Comparison of ENCODE assay signal across 1 cellular context in genomic region chr19:3537438-3538240, GRCh38.
A peak's percentile ranks its signal among the peaks of the same experiment; 100 is the strongest.
TF ChIP-seq lines count a peak whose summit lies in the region.

No MANE protein-coding gene starts in this region.

TF ChIP-seq in K562, 482 proteins besides CTCF, POLR2A, EP300 and RAD21:
- TF ChIP-seq DNMT1 (IDR thresholded peaks at IDR 0.05) = no peak
- TF ChIP-seq SMARCA5 (IDR thresholded peaks at IDR 0.05) = peak; percentile 48; the same call in 1 of the 2 replicates
- TF ChIP-seq HEY1 (CRISPR knock-in tag; IDR thresholded peaks at IDR 0.05; ENCODE audit: borderline replicate concordance) = no peak
- peak; percentile 54 for TF ChIP-seq POLR2G (IDR thresholded peaks at IDR 0.05; ENCODE audit: low read depth, low read length)
- no peak for TF ChIP-seq NCOR1 (IDR thresholded peaks at IDR 0.05)
- no peak for TF ChIP-seq RUNX1 (IDR thresholded peaks at IDR 0.05; ENCODE audit: low read depth)
- TF ChIP-seq POLR2AphosphoS5 (IDR thresholded peaks at IDR 0.05; ENCODE audit: control insufficient read depth, insufficient read depth, low read depth, low read length) = peak; percentile 11; the same call in 1 of the 2 replicates
- TF ChIP-seq SIRT6 (IDR thresholded peaks at IDR 0.05; ENCODE audit: low read depth, low read length) = peak; percentile 41
- TF ChIP-seq ZNF699 (CRISPR knock-in tag; IDR thresholded peaks at IDR 0.05; ENCODE audit: insufficient replicate concordance) = no peak
- TF ChIP-seq ZNF740 (CRISPR knock-in tag; IDR thresholded peaks at IDR 0.05) = 0 out of 2 replicates have a peak, but pooled peaks have one; percentile 43
- no peak for TF ChIP-seq ZNF740 (tag; IDR thresholded peaks at IDR 0.05)
- peak; percentile 24 for TF ChIP-seq HMGN3 (IDR thresholded peaks at IDR 0.05; ENCODE audit: borderline replicate concordance, extremely low read depth, insufficient read length, low read depth, low read length)
- 0 out of 2 replicates have a peak, but pooled peaks have one; percentile 15 for TF ChIP-seq CHD2 (IDR thresholded peaks at IDR 0.05; ENCODE audit: low read depth, low read length)
- TF ChIP-seq EGR1 (conservative IDR thresholded peaks at IDR 0.05) = no peak
- peak; percentile 57 for TF ChIP-seq BCOR (IDR thresholded peaks at IDR 0.05)
- no peak for TF ChIP-seq TEAD2 (tag; IDR thresholded peaks at IDR 0.05)
- no peak for TF ChIP-seq IFI16 (CRISPR knock-in tag; IDR thresholded peaks at IDR 0.05)
- no peak for TF ChIP-seq ZNF121 (CRISPR knock-in tag; conservative IDR thresholded peaks at IDR 0.05)
- TF ChIP-seq WHSC1 (IDR thresholded peaks at IDR 0.05; ENCODE audit: low read length) = no peak
- TF ChIP-seq SUPT5H (IDR thresholded peaks at IDR 0.05) = peak; percentile 53; the same call in 1 of the 2 replicates
- peak; percentile 67 for TF ChIP-seq RBM22 (IDR thresholded peaks at IDR 0.05; ENCODE audit: low read depth, low read length, poor library complexity, severe bottlenecking)
